ENCODE assay signal across 12 cellular contexts in genomic region chr6:13761361-13762036, GRCh38. TPM values are rescaled to one million over a fixed set of nuclear protein-coding genes. Genes with fewer than 3 reads are reported as not detected.
A peak's percentile ranks its signal among the peaks of the same experiment; 100 is the strongest.
DNase-seq lines count a peak whose midpoint lies in the region; ATAC-seq and TF ChIP-seq lines count a peak whose summit lies in the region.
"Had no signal": no experiment of that assay in that cellular context is flagged by ENCODE, and none has a peak within 500 bp of the region (broad histone marks: within the 10 kb centered on the region; RNA-seq: fewer than 3 reads in every experiment).

No MANE protein-coding gene starts in this region.

- 82% methylated on average over 6 of the region's 6 CpGs for WGBS in hepatocyte (ENCODE audit: low lambda C conversion rate, missing lambda C conversion rate)
- WGBS in tibial nerve, 2 donors = 65 to 70% methylated on average over 6 of the region's 6 CpGs

- TF ChIP-seq CTCF in hepatocyte (IDR thresholded peaks at IDR 0.05; ENCODE audit: poor library complexity) (no peak), tibial nerve (IDR thresholded peaks at IDR 0.05) (no peak)

- no peak overlapping the region for H3K4me3 Mint-ChIP-seq in activated CD4-positive, alpha-beta T cell treated with anti-CD3 and anti-CD28 coated beads, Interleukin-2, amount 10 ng/mL, durations not matched to agents 7 days and 5 days

- H3K4me1 Mint-ChIP-seq in activated CD4-positive, alpha-beta T cell treated with anti-CD3 and anti-CD28 coated beads, Interleukin-2, amount 10 ng/mL, durations not matched to agents 7 days and 5 days = peaks cover 39% of the 10 kb centered on the region

- no peaks in the 10 kb centered on the region for H4K20me1 ChIP-seq in hepatocyte (ENCODE audit: insufficient read depth, poor library complexity, severe bottlenecking)

- no peak overlapping the region for H3K4me2 ChIP-seq in hepatocyte
- H3K4me2 ChIP-seq: A549 had no signal

- CTCF ChIA-PET in activated CD4-positive, alpha-beta T cell treated with anti-CD3 and anti-CD28 coated beads, Interleukin-2, amount 10 ng/mL, durations not matched to agents 7 days and 5 days (lab: Charles Lee) = interaction anchor here (0.9 to 1.7 kb wide), 5 partner anchors 9 to 37 kb away, joined by 3 to 5 read pairs (median 3); no protein-coding TSS in a partner anchor

- peaks cover 5% of the 10 kb centered on the region for H3K9me3 Mint-ChIP-seq in activated CD4-positive, alpha-beta T cell treated with anti-CD3 and anti-CD28 coated beads, Interleukin-2, amount 10 ng/mL, durations not matched to agents 7 days and 5 days

- peaks cover 4% of the 10 kb centered on the region for H3K36me3 Mint-ChIP-seq in activated CD4-positive, alpha-beta T cell treated with anti-CD3 and anti-CD28 coated beads, Interleukin-2, amount 10 ng/mL, durations not matched to agents 7 days and 5 days (ENCODE audit: low read depth)

- no peaks in the 10 kb centered on the region for H3K9me2 ChIP-seq in hepatocyte (replicated peaks; ENCODE audit: insufficient read depth)

- TF ChIP-seq EP300 in tibial nerve (IDR thresholded peaks at IDR 0.05) = no peak

- H3K27me3 ChIP-seq in hepatocyte = no peaks in the 10 kb centered on the region
- H3K27me3 ChIP-seq in tibial nerve = no peaks in the 10 kb centered on the region

- POLR2A ChIA-PET in activated CD4-positive, alpha-beta T cell treated with anti-CD3 and anti-CD28 coated beads, Interleukin-2, amount 10 ng/mL, durations not matched to agents 7 days and 5 days (lab: Charles Lee) = no interaction called here

- no peaks in the 10 kb centered on the region for H3K36me3 ChIP-seq in hepatocyte (replicated peaks; ENCODE audit: insufficient read depth, low read depth)
- H3K36me3 ChIP-seq in tibial nerve = no peaks in the 10 kb centered on the region

- peak overlapping the region; percentile 58 for H3K27ac Mint-ChIP-seq in activated CD4-positive, alpha-beta T cell treated with anti-CD3 and anti-CD28 coated beads, Interleukin-2, amount 10 ng/mL, durations not matched to agents 7 days and 5 days

- no peak overlapping the region for H2AFZ ChIP-seq in hepatocyte

- no peaks in the 10 kb centered on the region for H3K27me3 Mint-ChIP-seq in activated CD4-positive, alpha-beta T cell treated with anti-CD3 and anti-CD28 coated beads, Interleukin-2, amount 10 ng/mL, durations not matched to agents 7 days and 5 days

- H3K9me3 ChIP-seq in hepatocyte (ENCODE audit: low read depth) (no peaks in the 10 kb centered on the region), tibial nerve (peaks cover 0 to 6% (median 0%) of the 10 kb centered on the region in 4 donors)

- TF ChIP-seq POLR2A in tibial nerve (IDR thresholded peaks at IDR 0.05) = no peak

- ATAC-seq in HG03354 (IDR thresholded peaks at IDR 0.05; ENCODE audit: poor library complexity, severe bottlenecking, unreplicated experiment) = no peak
- ATAC-seq: A549 had no signal

- H3K27ac ChIP-seq in hepatocyte = peak overlapping the region; percentile 44
- peak overlapping the region; percentile 10 to 83 (median 62) for H3K27ac ChIP-seq in tibial nerve
- H3K27ac ChIP-seq: A549 had no signal

- H3K4me1 ChIP-seq in hepatocyte (ENCODE audit: insufficient read depth) (no peaks in the 10 kb centered on the region), tibial nerve (peaks cover 0 to 40% (median 26%) of the 10 kb centered on the region in 4 donors)
- H3K4me1 ChIP-seq: A549 had no signal

- no peak overlapping the region for H3K4me3 ChIP-seq in hepatocyte
- H3K4me3 ChIP-seq in tibial nerve = no peak overlapping the region
- H3K4me3 ChIP-seq: A549 had no signal

- no peak for DNase-seq in activated CD4-positive, alpha-beta T cell treated with anti-CD3 and anti-CD28 coated beads, Interleukin-2, amount 10 ng/mL, durations not matched to agents 7 days and 5 days
- no peak for DNase-seq in activated CD4-positive, alpha-beta T cell treated with anti-CD3 and anti-CD28 coated beads for 4 hours
- DNase-seq in astrocyte of the hippocampus (ENCODE audit: low read depth, low spot score) (peak; percentile 10), hepatocyte (ENCODE audit: low spot score) (no peak), tibial nerve (ENCODE audit: low spot score in 2 of 2) (no peak), NCI-H2107 treated with DMSO at 0.1 percent for 48 hours (lab: John Stamatoyannopoulos, UW; ENCODE audit: unreplicated experiment) (no peak), SKM-1 (lab: John Stamatoyannopoulos, UW; ENCODE audit: unreplicated experiment) (no peak)
- DNase-seq: activated CD4-positive, alpha-beta T cell treated with anti-CD3 and anti-CD28 coated beads, Interleukin-2, amount 50 U/mL, for 1 hour; NCI-H526; small intestine had no signal

- H3K79me2 ChIP-seq in hepatocyte = no peaks in the 10 kb centered on the region

RNA-seq across cellular contexts. Expression of gene RANBP9, which starts 49.9 kb away (rescaled TPM):
- 10 to 100 TPM; 51.1 to 56.1 TPM for total RNA-seq in activated CD4-positive, alpha-beta T cell treated with anti-CD3 and anti-CD28 coated beads, Interleukin-2, amount 10 ng/mL, durations not matched to agents 7 days and 5 days
- total RNA-seq in hepatocyte (28.6 and 36.1 TPM in 2 replicates), tibial nerve (10 to 100 TPM; 28.5 to 38.4 (median 37.7) TPM)
- polyA plus RNA-seq in hepatocyte = 20.1 and 24.2 TPM in 2 replicates

RNA-seq across cellular contexts. Expression of gene MCUR1, which starts 52.9 kb away (rescaled TPM):
- total RNA-seq in activated CD4-positive, alpha-beta T cell treated with anti-CD3 and anti-CD28 coated beads, Interleukin-2, amount 10 ng/mL, durations not matched to agents 7 days and 5 days = 10 to 100 TPM; 23.5 to 32.7 TPM
- total RNA-seq in hepatocyte (16.1 and 18.6 TPM in 2 replicates), tibial nerve (10 to 100 TPM in 2 of 4 donors, 1 to 10 TPM in 2; 7.9 to 23.7 (median 9.9) TPM)
- 22.9 and 27.6 TPM in 2 replicates for polyA plus RNA-seq in hepatocyte
